ENCODE assay signal across 25 cellular contexts in the genomic region with DNA sequence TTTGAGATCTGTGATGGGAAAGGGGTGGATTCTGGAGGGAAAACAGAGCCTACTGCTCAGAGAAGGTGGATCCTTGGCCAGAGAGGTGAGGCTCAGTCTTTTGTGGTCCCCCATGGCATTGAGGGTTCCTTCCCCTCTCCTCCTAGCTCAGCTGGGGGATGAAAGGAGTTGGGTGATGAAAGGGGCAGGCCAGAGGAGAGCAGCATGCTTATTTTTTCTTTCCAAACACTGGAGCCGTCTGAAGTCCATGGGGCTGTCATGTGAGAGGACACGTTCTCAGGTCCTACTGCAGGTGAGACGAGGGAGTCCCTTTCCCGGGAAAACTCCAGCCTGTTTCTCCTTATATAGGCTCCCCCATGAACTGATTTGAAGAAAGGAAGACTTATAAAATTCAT.
"Had no signal": no experiment of that assay in that cellular context is flagged by ENCODE, and none has a peak within 500 bp of the region (broad histone marks: within the 10 kb centered on the region; RNA-seq: fewer than 3 reads in every experiment).

No MANE protein-coding gene starts in this region.

- H3K4me1 Mint-ChIP-seq: activated CD4-positive, alpha-beta T cell treated with anti-CD3 and anti-CD28 coated beads, Interleukin-2, amount 10 ng/mL, durations not matched to agents 24 days and 14 days; natural killer cell; stimulated activated naive CD8-positive, alpha-beta T cell treated with anti-CD3 and anti-CD28 coated beads, Interleukin-15, amount 100 ng/mL, for 72 hours; T-cell had no signal

- H3K27ac Mint-ChIP-seq: activated CD4-positive, alpha-beta T cell treated with anti-CD3 and anti-CD28 coated beads, Interleukin-2, amount 10 ng/mL, durations not matched to agents 24 days and 14 days; activated naive CD8-positive, alpha-beta T cell; effector memory CD8-positive, alpha-beta T cell; mesothelial cell of epicardium; natural killer cell; T-cell; T-helper 2 cell treated with Interferon-gamma antibody and Interleukin-4, amounts not matched to agents 5 μg/mL and 100 μg/mL, for 36 hours had no signal

- H3K27me3 Mint-ChIP-seq: activated CD4-positive, alpha-beta T cell treated with anti-CD3 and anti-CD28 coated beads, Interleukin-2, amount 10 ng/mL, durations not matched to agents 24 days and 14 days; activated naive CD8-positive, alpha-beta T cell; stimulated activated naive CD8-positive, alpha-beta T cell treated with anti-CD3 and anti-CD28 coated beads, Interleukin-15, amount 100 ng/mL, for 72 hours had no signal

- H3K27me3 ChIP-seq: adrenal gland, ascending aorta, brain microvascular endothelial cell, esophagus squamous epithelium, gastrocnemius medialis, tibial nerve had no signal

- H3K36me3 ChIP-seq: adrenal gland, ascending aorta, brain microvascular endothelial cell, esophagus squamous epithelium, gastrocnemius medialis, prostate gland, suprapubic skin had no signal

- H3K4me3 ChIP-seq: adrenal gland, ascending aorta, esophagus squamous epithelium, gastrocnemius medialis, prostate gland, suprapubic skin, tibial nerve had no signal

- H3K9me3 Mint-ChIP-seq: activated CD4-positive, alpha-beta T cell treated with anti-CD3 and anti-CD28 coated beads, Interleukin-2, amount 10 ng/mL, durations not matched to agents 24 days and 14 days; effector memory CD8-positive, alpha-beta T cell; stimulated activated naive CD8-positive, alpha-beta T cell treated with anti-CD3 and anti-CD28 coated beads, Interleukin-15, amount 100 ng/mL, for 72 hours; T-helper 2 cell treated with Interferon-gamma antibody and Interleukin-4, amounts not matched to agents 5 μg/mL and 100 μg/mL, for 36 hours had no signal

- DNase-seq: activated CD4-positive, alpha-beta T cell treated with anti-CD3 and anti-CD28 coated beads, Interleukin-2, amount 10 ng/mL, durations not matched to agents 24 days and 14 days; activated gamma-delta T cell treated with Interleukin-2 at 50 U/mL for 16 hours; activated T-cell treated with anti-CD3 and anti-CD28 coated beads, Interleukin-2, amount 50 U/mL, for 1 hour; brain microvascular endothelial cell; central memory CD4-positive, alpha-beta T cell; effector memory CD8-positive, alpha-beta T cell; esophagus squamous epithelium; gastrocnemius medialis; hypothalamus; stimulated activated CD4-positive, alpha-beta T cell treated with anti-CD3 and anti-CD28 coated beads, Interleukin-12 subunit alpha, Interleukin-12 subunit beta, amount 100 ng/mL, for 4 hours; stimulated activated CD4-positive, alpha-beta T cell treated with anti-CD3 and anti-CD28 coated beads, Interleukin-4, amount 100 ng/mL, for 4 hours; stimulated activated naive CD8-positive, alpha-beta T cell treated with anti-CD3 and anti-CD28 coated beads, Interleukin-15, amount 100 ng/mL, for 72 hours had no signal

- H3K4me3 Mint-ChIP-seq: activated CD4-positive, alpha-beta T cell treated with anti-CD3 and anti-CD28 coated beads, Interleukin-2, amount 10 ng/mL, durations not matched to agents 24 days and 14 days; activated naive CD8-positive, alpha-beta T cell; effector memory CD8-positive, alpha-beta T cell; mesothelial cell of epicardium; natural killer cell; stimulated activated naive CD8-positive, alpha-beta T cell treated with anti-CD3 and anti-CD28 coated beads, Interleukin-15, amount 100 ng/mL, for 72 hours; T-cell; T-helper 2 cell treated with Interferon-gamma antibody and Interleukin-4, amounts not matched to agents 5 μg/mL and 100 μg/mL, for 36 hours had no signal

- H3K9me3 ChIP-seq: adrenal gland, gastrocnemius medialis, prostate gland, suprapubic skin had no signal

- ATAC-seq: activated CD4-positive, CD25-positive, alpha-beta regulatory T cell treated with anti-CD3 and anti-CD28 coated beads, Interleukin-2, amount 50 U/mL, for 24 hours; effector memory CD8-positive, alpha-beta T cell; gastrocnemius medialis; left colon; natural killer cell; stimulated activated naive CD8-positive, alpha-beta T cell treated with anti-CD3 and anti-CD28 coated beads, Interleukin-15, amount 100 ng/mL, for 72 hours; T-cell had no signal

- H3K27ac ChIP-seq: adrenal gland, ascending aorta, brain microvascular endothelial cell, esophagus squamous epithelium, gastrocnemius medialis, prostate gland, suprapubic skin, tibial nerve, VCaP had no signal

- H3K4me1 ChIP-seq: adrenal gland, ascending aorta, esophagus squamous epithelium, gastrocnemius medialis, prostate gland, suprapubic skin had no signal

- H3K36me3 Mint-ChIP-seq: activated naive CD8-positive, alpha-beta T cell; mesothelial cell of epicardium; natural killer cell; T-cell had no signal
